In the genomic region with DNA sequence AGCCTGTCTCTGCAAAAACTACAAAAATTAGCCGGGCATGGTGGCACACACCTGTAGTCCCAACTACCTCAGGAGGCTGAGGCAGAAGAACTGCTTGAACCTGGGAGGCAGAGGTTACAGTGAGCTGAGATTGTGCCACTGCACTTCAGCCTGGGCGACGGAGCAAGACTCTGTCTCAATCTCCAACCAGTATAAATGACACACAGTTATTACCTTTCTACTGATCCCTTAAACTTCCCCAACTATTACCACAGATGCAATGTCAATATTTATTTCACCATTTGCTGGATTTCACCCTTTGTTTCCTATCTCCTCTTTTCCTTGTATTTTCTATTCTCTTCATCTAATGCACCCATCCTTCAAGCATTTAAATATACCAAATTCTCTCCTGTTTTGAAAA, we compare ENCODE assay signal across 6 cellular contexts.
"Had no signal": no experiment of that assay in that cellular context is flagged by ENCODE, and none has a peak within 500 bp of the region (broad histone marks: within the 10 kb centered on the region; RNA-seq: fewer than 3 reads in every experiment).

No MANE protein-coding gene starts in this region.

- ATAC-seq: HepG2, K562 had no signal

- H3K27ac Mint-ChIP-seq: IgD-negative memory B cell had no signal

- H3K4me3 Mint-ChIP-seq: IgD-negative memory B cell had no signal

- H3K36me3 Mint-ChIP-seq: IgD-negative memory B cell had no signal

- H3K4me1 Mint-ChIP-seq: IgD-negative memory B cell had no signal

- H3K9me3 Mint-ChIP-seq: IgD-negative memory B cell had no signal

- H3K27me3 Mint-ChIP-seq: IgD-negative memory B cell had no signal

- DNase-seq: IMR-90, KBM-7, KG1 had no signal
